ENCODE assay signal across 28 cellular contexts in the genomic region with DNA sequence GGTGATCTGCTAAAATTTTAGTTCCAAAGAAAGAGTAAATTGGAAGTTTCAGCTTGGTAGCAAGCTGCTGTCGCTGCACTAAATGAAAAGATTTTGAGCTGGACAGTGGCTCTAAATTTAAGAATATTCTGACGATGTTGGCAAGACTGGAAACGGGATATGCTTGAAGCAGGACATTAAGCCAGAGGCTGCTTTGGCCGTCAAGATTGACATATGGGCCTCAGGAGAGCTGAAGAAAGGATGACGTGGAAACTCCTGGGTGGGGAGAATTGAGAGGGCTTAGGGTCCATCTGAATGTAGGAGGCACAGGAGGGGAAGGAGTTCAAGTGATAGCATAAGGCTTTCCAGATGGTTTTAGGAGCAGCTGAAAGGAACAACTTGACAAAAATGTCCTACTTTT.
"Had no signal": no experiment of that assay in that cellular context is flagged by ENCODE, and none has a peak within 500 bp of the region (broad histone marks: within the 10 kb centered on the region; RNA-seq: fewer than 3 reads in every experiment).

No MANE protein-coding gene starts in this region.

- FAIRE-seq: bronchial epithelial cell had no signal

- H3K27me3 ChIP-seq: adrenal gland, body of pancreas, Peyer's patch, SJSA1 had no signal

- H3K4me1 ChIP-seq: adrenal gland, body of pancreas, Peyer's patch had no signal

- ATAC-seq: activated CD4-positive, CD25-positive, alpha-beta regulatory T cell treated with anti-CD3 and anti-CD28 coated beads, Interleukin-2, amount 50 U/mL, for 24 hours; activated CD8-positive, alpha-beta T cell treated with anti-CD3 and anti-CD28 coated beads for 36 hours; activated T-cell treated with anti-CD3 and anti-CD28 coated beads, Interleukin-2, amount 50 U/mL, for 72 hours; body of pancreas had no signal

- H3K27me3 Mint-ChIP-seq: activated naive CD8-positive, alpha-beta T cell treated with anti-CD3 and anti-CD28 coated beads, Interleukin-2, amount 10 ng/mL, durations not matched to agents 7 days and 5 days had no signal

- H3K36me3 Mint-ChIP-seq: activated naive CD8-positive, alpha-beta T cell treated with anti-CD3 and anti-CD28 coated beads, Interleukin-2, amount 10 ng/mL, durations not matched to agents 7 days and 5 days had no signal

- H3K9me3 Mint-ChIP-seq: activated CD8-positive, alpha-beta T cell treated with anti-CD3 and anti-CD28 coated beads for 36 hours; activated naive CD8-positive, alpha-beta T cell treated with anti-CD3 and anti-CD28 coated beads, Interleukin-2, amount 10 ng/mL, durations not matched to agents 7 days and 5 days; activated T-cell treated with anti-CD3 and anti-CD28 coated beads, Interleukin-2, amount 50 U/mL, for 72 hours; activated T-helper 2 cell treated with anti-CD3 and anti-CD28 coated beads, Interferon-gamma antibody, Interleukin-2, Interleukin-4, amounts not matched to agents 10 μg/mL and 5 μg/mL and 100 μg/mL, durations not matched to agents 14 hours and 24 hours and 36 hours; T-helper 1 cell treated with Interleukin-12 subunit alpha and Interleukin-12 subunit beta and Interleukin-4 antibody, amounts not matched to agents 30 μg/mL and 1 μg/mL, for 36 hours had no signal

- DNase-seq: activated CD4-positive, alpha-beta T cell treated with anti-CD3 and anti-CD28 coated beads for 4 hours; activated CD8-positive, alpha-beta memory T cell treated with anti-CD3 and anti-CD28 coated beads, Interleukin-2, amount 50 U/mL, for 4 hours; activated CD8-positive, alpha-beta T cell treated with anti-CD3 and anti-CD28 coated beads for 36 hours; activated gamma-delta T cell treated with Interleukin-2 at 50 U/mL for 16 hours; activated naive CD4-positive, alpha-beta T cell treated with anti-CD3 and anti-CD28 coated beads, Interleukin-2, amount 50 U/mL, for 16 hours; activated naive CD8-positive, alpha-beta T cell treated with anti-CD3 and anti-CD28 coated beads, Interleukin-2, amount 10 ng/mL, durations not matched to agents 7 days and 5 days; activated T-cell treated with anti-CD3 and anti-CD28 coated beads, Interleukin-2, amount 50 U/mL, for 72 hours; adrenal gland; anterior cingulate cortex; body of pancreas; central memory CD4-positive, alpha-beta T cell; Kasumi-1; KBM-7; NCI-H1105 treated with DMSO at 0.1 percent for 48 hours; NCI-H1436 treated with DMSO at 0.1 percent for 48 hours; NCI-H187; NCI-H2081 treated with DMSO at 0.1 percent for 48 hours; NCI-H446; NCI-H526; NCI-H774; Peyer's patch; SHP77; T1000 had no signal

- H3K4me3 ChIP-seq: adrenal gland, body of pancreas, Peyer's patch, SJSA1 had no signal

- H3K27ac Mint-ChIP-seq: activated CD8-positive, alpha-beta T cell treated with anti-CD3 and anti-CD28 coated beads for 36 hours; activated naive CD8-positive, alpha-beta T cell treated with anti-CD3 and anti-CD28 coated beads, Interleukin-2, amount 10 ng/mL, durations not matched to agents 7 days and 5 days; activated T-cell treated with anti-CD3 and anti-CD28 coated beads, Interleukin-2, amount 50 U/mL, for 72 hours; activated T-helper 2 cell treated with anti-CD3 and anti-CD28 coated beads, Interferon-gamma antibody, Interleukin-2, Interleukin-4, amounts not matched to agents 10 μg/mL and 5 μg/mL and 100 μg/mL, durations not matched to agents 14 hours and 24 hours and 36 hours; T-helper 1 cell treated with Interleukin-12 subunit alpha and Interleukin-12 subunit beta and Interleukin-4 antibody, amounts not matched to agents 30 μg/mL and 1 μg/mL, for 36 hours had no signal

- H3K27ac ChIP-seq: adrenal gland, body of pancreas, Peyer's patch, SJSA1 had no signal

- H3K9me3 ChIP-seq: adrenal gland, body of pancreas, Peyer's patch, SJSA1 had no signal

- H3K36me3 ChIP-seq: adrenal gland, Peyer's patch had no signal

- H3K4me1 Mint-ChIP-seq: activated naive CD8-positive, alpha-beta T cell treated with anti-CD3 and anti-CD28 coated beads, Interleukin-2, amount 10 ng/mL, durations not matched to agents 7 days and 5 days had no signal

- H3K4me3 Mint-ChIP-seq: activated CD8-positive, alpha-beta T cell treated with anti-CD3 and anti-CD28 coated beads for 36 hours; activated naive CD8-positive, alpha-beta T cell treated with anti-CD3 and anti-CD28 coated beads, Interleukin-2, amount 10 ng/mL, durations not matched to agents 7 days and 5 days; activated T-cell treated with anti-CD3 and anti-CD28 coated beads, Interleukin-2, amount 50 U/mL, for 72 hours; T-helper 1 cell treated with Interleukin-12 subunit alpha and Interleukin-12 subunit beta and Interleukin-4 antibody, amounts not matched to agents 30 μg/mL and 1 μg/mL, for 36 hours had no signal
